In the genomic region with DNA sequence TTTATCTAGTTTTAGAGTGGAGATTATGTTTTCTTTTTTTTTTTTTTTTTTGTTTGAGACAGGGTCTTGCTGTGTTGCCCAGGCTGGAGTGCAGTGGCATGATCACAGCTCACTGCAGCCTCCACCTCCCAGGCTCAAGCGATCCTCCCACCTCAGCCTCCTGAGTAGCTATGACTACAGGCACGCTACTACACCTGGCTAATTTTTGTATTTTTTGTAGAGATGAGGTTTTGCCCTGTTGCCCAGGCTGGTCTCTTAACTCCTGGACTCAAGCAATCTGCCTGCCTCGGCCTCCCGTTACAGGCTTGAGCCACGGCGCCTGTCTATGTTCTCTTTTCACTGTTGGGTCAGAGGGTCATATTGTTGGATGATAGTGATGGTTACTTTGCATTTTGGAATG, we compare ENCODE assay signal across 1 cellular context. TPM values are rescaled to one million over a fixed set of nuclear protein-coding genes. Genes with fewer than 3 reads are reported as not detected.
"Had no signal": no experiment of that assay in that cellular context is flagged by ENCODE, and none has a peak within 500 bp of the region (broad histone marks: within the 10 kb centered on the region; RNA-seq: fewer than 3 reads in every experiment).

No MANE protein-coding gene starts in this region.

RNA-seq across cellular contexts. Expression of gene MPV17L, which starts 4.8 kb away (rescaled TPM):
- total RNA-seq: MCF 10A had no signal
